ENCODE assay signal across 11 cellular contexts in the genomic region with DNA sequence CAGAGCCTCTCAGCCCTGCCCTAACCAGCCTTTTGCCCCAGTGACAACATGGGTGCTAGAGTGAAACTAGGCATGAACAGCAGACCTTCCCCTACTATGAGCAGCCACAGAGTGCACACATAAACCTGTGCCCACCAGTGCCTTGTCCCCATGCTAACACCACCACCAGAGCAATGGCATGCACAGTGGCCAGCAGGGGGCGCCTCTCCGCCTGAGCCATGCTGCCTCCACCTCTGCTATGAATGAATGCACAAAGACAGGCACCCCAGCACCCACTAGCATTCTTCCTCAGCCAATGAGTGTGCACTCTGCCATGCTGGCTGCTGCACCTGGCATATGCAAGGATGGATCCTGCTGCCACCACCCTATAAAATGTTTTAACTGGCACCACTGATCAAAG.
DNase-seq lines count a peak whose midpoint lies in the region; ATAC-seq and TF ChIP-seq lines count a peak whose summit lies in the region.
"Had no signal": no experiment of that assay in that cellular context is flagged by ENCODE, and none has a peak within 500 bp of the region (broad histone marks: within the 10 kb centered on the region; RNA-seq: fewer than 3 reads in every experiment).

No MANE protein-coding gene starts in this region.

- no peaks in the 10 kb centered on the region for H4K20me1 ChIP-seq in GM23248 (ENCODE audit: insufficient read depth)

- H3F3A ChIP-seq in GM23248 (ENCODE audit: insufficient read depth) = no peaks in the 10 kb centered on the region

- no peaks in the 10 kb centered on the region for H3K9me3 ChIP-seq in GM23248 (ENCODE audit: low read depth)
- no peaks in the 10 kb centered on the region for H3K9me3 ChIP-seq in iPS DF 6.9 (ENCODE audit: control insufficient read depth, insufficient read depth, low read length)

- TF ChIP-seq CTCF in AG09319 (IDR thresholded peaks at IDR 0.05; ENCODE audit: low read depth, low read length) = peak; percentile 27

- H2AFZ ChIP-seq in GM23248 = no peak overlapping the region

- DNase-seq in AG09319 (ENCODE audit: extremely low read depth, low read depth) (no peak), GM23248 (peak; percentile 37), iPS DF 6.9 (ENCODE audit: low read depth, low spot score) (peak; percentile 7), NCI-H1105 (lab: John Stamatoyannopoulos, UW) (no peak), NOMO-1 treated with DMSO at 0.1 percent for 48 hours (lab: John Stamatoyannopoulos, UW; ENCODE audit: unreplicated experiment) (no peak), NCI-H2171 treated with DMSO at 0.1 percent for 48 hours (lab: John Stamatoyannopoulos, UW) (no peak)
- peak; percentile 3 for DNase-seq in activated CD4-positive, alpha-beta T cell treated with anti-CD3 and anti-CD28 coated beads, Interleukin-2, amount 50 U/mL, for 1 hour
- DNase-seq: kidney, uterus had no signal

- no peak for ATAC-seq in HG03039 (IDR thresholded peaks at IDR 0.05; ENCODE audit: unreplicated experiment)

- no peaks in the 10 kb centered on the region for H3K9me2 ChIP-seq in GM23248 (ENCODE audit: insufficient read depth)

- in situ Hi-C loops in GM23248 (cut with MboI) = no loop called here

- no peak overlapping the region for H3K9ac ChIP-seq in GM23248

- H3K4me1 ChIP-seq in GM23248 (ENCODE audit: insufficient read depth) (no peaks in the 10 kb centered on the region), iPS DF 6.9 (ENCODE audit: control insufficient read depth, insufficient read depth, low read length) (no peaks in the 10 kb centered on the region)
- H3K4me1 ChIP-seq: uterus had no signal

- no peak overlapping the region for H3K27ac ChIP-seq in GM23248
- no peak overlapping the region for H3K27ac ChIP-seq in iPS DF 6.9 (ENCODE audit: low read length)
- H3K27ac ChIP-seq: skin epidermis, uterus had no signal

- no peaks in the 10 kb centered on the region for H3K36me3 ChIP-seq in GM23248 (ENCODE audit: low read depth)
- H3K36me3 ChIP-seq in iPS DF 6.9 (ENCODE audit: control insufficient read depth, insufficient read depth, low read length) = no peaks in the 10 kb centered on the region
- H3K36me3 ChIP-seq: uterus had no signal

- no peak overlapping the region for H3K4me2 ChIP-seq in GM23248 (ENCODE audit: unreplicated experiment)

- H3K4me3 ChIP-seq in GM23248 (no peak overlapping the region), iPS DF 6.9 (ENCODE audit: low read length) (no peak overlapping the region)
- H3K4me3 ChIP-seq: skin epidermis, uterus had no signal

- no peaks in the 10 kb centered on the region for H3K27me3 ChIP-seq in GM23248 (replicated peaks; ENCODE audit: insufficient read depth)
- no peaks in the 10 kb centered on the region for H3K27me3 ChIP-seq in iPS DF 6.9 (ENCODE audit: control insufficient read depth, insufficient read depth, low read length)
- H3K27me3 ChIP-seq: uterus had no signal

- WGBS in GM23248 (ENCODE audit: low coverage in 1 of 2, low lambda C conversion rate in 2 of 2, missing lambda C conversion rate in 2 of 2), 2 experiments = 0% methylated on average over 2 of the region's 2 CpGs; no CpG with 5 or more reads in 1 of the 2 experiments
- no CpG with 5 or more reads among the region's 2 CpGs for WGBS in iPS DF 6.9 (ENCODE audit: insufficient coverage, insufficient read length)

- H3K79me2 ChIP-seq in GM23248 (ENCODE audit: insufficient read depth) = no peaks in the 10 kb centered on the region

Comparison
In these comparisons a context has a peak if more than half of its experiments do, and no peak if none do; other contexts are left out.
1. DNase-seq: peak in GM23248 (single experiment), activated CD4-positive, alpha-beta T cell treated with anti-CD3 and anti-CD28 coated beads, Interleukin-2, amount 50 U/mL, for 1 hour (single experiment) and iPS DF 6.9 (single experiment); none in AG09319 (single experiment), NCI-H1105 (single experiment), NOMO-1 treated with DMSO at 0.1 percent for 48 hours (single experiment) and NCI-H2171 treated with DMSO at 0.1 percent for 48 hours (single experiment).